In genomic region chr2:14756981-14757657, GRCh38 we compare ENCODE assay signal across 12 cellular contexts.
DNase-seq lines count a peak whose midpoint lies in the region; ATAC-seq, FAIRE-seq and TF ChIP-seq lines count a peak whose summit lies in the region.
"Had no signal": no experiment of that assay in that cellular context is flagged by ENCODE, and none has a peak within 500 bp of the region (broad histone marks: within the 10 kb centered on the region; RNA-seq: fewer than 3 reads in every experiment).

No MANE protein-coding gene starts in this region.

- TF ChIP-seq RAD21 in A549 (conservative IDR thresholded peaks at IDR 0.05 in 1 of 2, IDR thresholded peaks at IDR 0.05 in 1 of 2), result no peak

- no peak overlapping the region for H3K4me2 ChIP-seq in A549

- in situ Hi-C loops in astrocyte of the cerebellum (cut with HindIII; ENCODE audit: low sequenced_read_pairs), result no loop called here

- H3K27ac Mint-ChIP-seq in activated CD4-positive, alpha-beta memory T cell treated with anti-CD3 and anti-CD28 coated beads, Interleukin-2, amount 10 ng/mL, durations not matched to agents 7 days and 5 days, result no peak overlapping the region
- H3K27ac Mint-ChIP-seq: mesothelial cell of epicardium had no signal

- no peaks in the 10 kb centered on the region for H3K4me1 ChIP-seq in A549

- CTCF ChIA-PET in A549 (lab: Yijun Ruan, JAX), result interaction anchor here (1.6 kb wide), 1 partner anchor 12 kb away, joined by 4 read pairs; no protein-coding TSS in a partner anchor
- CTCF ChIA-PET in activated CD4-positive, alpha-beta memory T cell treated with anti-CD3 and anti-CD28 coated beads, Interleukin-2, amount 10 ng/mL, durations not matched to agents 7 days and 5 days (lab: Charles Lee), result no interaction called here

- no peaks in the 10 kb centered on the region for H3K9me3 ChIP-seq in A549

- no peaks in the 10 kb centered on the region for H3K9me3 Mint-ChIP-seq in activated CD4-positive, alpha-beta memory T cell treated with anti-CD3 and anti-CD28 coated beads, Interleukin-2, amount 10 ng/mL, durations not matched to agents 7 days and 5 days

- POLR2A ChIA-PET in A549 (lab: Yijun Ruan, JAX), result no interaction called here
- POLR2A ChIA-PET in activated CD4-positive, alpha-beta memory T cell treated with anti-CD3 and anti-CD28 coated beads, Interleukin-2, amount 10 ng/mL, durations not matched to agents 7 days and 5 days (lab: Charles Lee), result no interaction called here

- H3K4me1 Mint-ChIP-seq in activated CD4-positive, alpha-beta memory T cell treated with anti-CD3 and anti-CD28 coated beads, Interleukin-2, amount 10 ng/mL, durations not matched to agents 7 days and 5 days, result no peaks in the 10 kb centered on the region
- H3K4me1 Mint-ChIP-seq: mesothelial cell of epicardium had no signal

- DNase-seq in A549 (ENCODE audit: low read depth in 1 of 2, low spot score in 1 of 2), result peak in 1 of 2 experiments; percentile 33
- peak; percentile 27 for DNase-seq in HTR-8/SVneo (ENCODE audit: insufficient read length, low spot score)
- DNase-seq in astrocyte of the cerebellum (ENCODE audit: low read depth), result peak; percentile 38
- peak; percentile 93 for DNase-seq in kidney glomerular epithelial cell (lab: John Stamatoyannopoulos, UW)
- DNase-seq in activated CD4-positive, alpha-beta memory T cell treated with anti-CD3 and anti-CD28 coated beads, Interleukin-2, amount 10 ng/mL, durations not matched to agents 7 days and 5 days, result no peak
- DNase-seq: NCI-H69, T-helper 2 cell had no signal

- no peaks in the 10 kb centered on the region for H3K27me3 Mint-ChIP-seq in activated CD4-positive, alpha-beta memory T cell treated with anti-CD3 and anti-CD28 coated beads, Interleukin-2, amount 10 ng/mL, durations not matched to agents 7 days and 5 days

- TF ChIP-seq EP300 in A549 (IDR thresholded peaks at IDR 0.05), result no peak

- no peak overlapping the region for H3K4me3 Mint-ChIP-seq in activated CD4-positive, alpha-beta memory T cell treated with anti-CD3 and anti-CD28 coated beads, Interleukin-2, amount 10 ng/mL, durations not matched to agents 7 days and 5 days
- H3K4me3 Mint-ChIP-seq: mesothelial cell of epicardium had no signal

- H3K4me3 ChIP-seq in A549, result no peak overlapping the region
- no peak overlapping the region for H3K4me3 ChIP-seq in astrocyte of the cerebellum (ENCODE audit: low read depth, low read length)
- H3K4me3 ChIP-seq: K562 had no signal

- no peak for TF ChIP-seq POLR2A in A549 (IDR thresholded peaks at IDR 0.05; ENCODE audit: low read length)

- 5% methylated on average over 10 of the region's 10 CpGs for WGBS in A549 (ENCODE audit: missing lambda C conversion rate)

- H3K27ac ChIP-seq in A549, result no peak overlapping the region

- FAIRE-seq in A549 (lab: Jason Lieb, UNC) (no peak), HTR-8/SVneo (lab: Jason Lieb, UNC) (no peak)
- FAIRE-seq: K562 had no signal

- no peaks in the 10 kb centered on the region for H3K36me3 Mint-ChIP-seq in activated CD4-positive, alpha-beta memory T cell treated with anti-CD3 and anti-CD28 coated beads, Interleukin-2, amount 10 ng/mL, durations not matched to agents 7 days and 5 days (ENCODE audit: low read depth)
- H3K36me3 Mint-ChIP-seq: mesothelial cell of epicardium had no signal

- no peak for TF ChIP-seq CTCF in A549 (IDR thresholded peaks at IDR 0.05)
- no peak for TF ChIP-seq CTCF in astrocyte of the cerebellum (IDR thresholded peaks at IDR 0.05; ENCODE audit: low read depth, low read length, missing control alignments)

- peak; percentile 60 to 64; a peak in 4 of 6 replicates for ATAC-seq in A549
- ATAC-seq in HG02840 (IDR thresholded peaks at IDR 0.05; ENCODE audit: low FRiP score, unreplicated experiment), result no peak
- ATAC-seq in HG03520 (IDR thresholded peaks at IDR 0.05; ENCODE audit: unreplicated experiment), result no peak
- ATAC-seq in HG03196 (IDR thresholded peaks at IDR 0.05; ENCODE audit: unreplicated experiment), result no peak
- ATAC-seq: K562 had no signal

TF ChIP-seq in A549, 52 proteins besides CTCF, POLR2A, EP300 and RAD21:
- TF ChIP-seq HES2 (IDR thresholded peaks at IDR 0.05), result no peak

Comparison
In these comparisons a context has a peak if more than half of its experiments do, and no peak if none do; other contexts are left out.
1. ATAC-seq: peak in A549 (2 of 2); none in HG02840 (single experiment), HG03520 (single experiment) and HG03196 (single experiment).